ENCODE assay signal across 27 cellular contexts in genomic region chr16:66528294-66528693, GRCh38. TPM values are rescaled to one million over a fixed set of nuclear protein-coding genes. Genes with fewer than 3 reads are reported as not detected.
"Had no signal": no experiment of that assay in that cellular context is flagged by ENCODE, and none has a peak within 500 bp of the region (broad histone marks: within the 10 kb centered on the region; RNA-seq: fewer than 3 reads in every experiment).

No MANE protein-coding gene starts in this region.

- H3K4me3 Mint-ChIP-seq: activated CD4-positive, alpha-beta T cell treated with anti-CD3 and anti-CD28 coated beads, Interleukin-2, amount 10 ng/mL, durations not matched to agents 24 days and 14 days; activated CD8-positive, alpha-beta T cell treated with anti-CD3 and anti-CD28 coated beads for 36 hours; activated T-cell treated with anti-CD3 and anti-CD28 coated beads, Interleukin-2, amount 50 U/mL, for 4 hours; nephron had no signal

- H3K27ac ChIP-seq: adrenal gland, tibial nerve, vagina had no signal

- H3K4me1 Mint-ChIP-seq: nephron had no signal

- H3K27ac Mint-ChIP-seq: activated CD8-positive, alpha-beta T cell treated with anti-CD3 and anti-CD28 coated beads for 36 hours; nephron; progenitor cell of endocrine pancreas had no signal

- H3K9me3 ChIP-seq: adrenal gland, gastrocnemius medialis, tibial nerve, vagina had no signal

- H3K27me3 Mint-ChIP-seq: activated CD4-positive, alpha-beta T cell treated with anti-CD3 and anti-CD28 coated beads, Interleukin-2, amount 10 ng/mL, durations not matched to agents 24 days and 14 days; activated CD8-positive, alpha-beta T cell treated with anti-CD3 and anti-CD28 coated beads for 36 hours; progenitor cell of endocrine pancreas had no signal

- H3K27me3 ChIP-seq: adrenal gland, gastrocnemius medialis, tibial nerve, vagina had no signal

- H3K4me3 ChIP-seq: adrenal gland, gastrocnemius medialis, tibial nerve, vagina had no signal

- DNase-seq: activated CD4-positive, alpha-beta T cell treated with anti-CD3 and anti-CD28 coated beads, Interleukin-2, amount 10 ng/mL, durations not matched to agents 24 days and 14 days; activated CD4-positive, CD25-positive, alpha-beta regulatory T cell; activated CD8-positive, alpha-beta T cell treated with anti-CD3 and anti-CD28 coated beads for 36 hours; activated T-cell treated with anti-CD3 and anti-CD28 coated beads, Interleukin-2, amount 50 U/mL, for 4 hours; adrenal gland; cerebellar nuclear complex; cortex of kidney; effector CD4-positive, alpha-beta T cell; gastrocnemius medialis; head of caudate nucleus; kidney; midbrain; stimulated activated CD4-positive, alpha-beta T cell treated with anti-CD3 and anti-CD28 coated beads, Interleukin-12 subunit alpha, Interleukin-12 subunit beta, amount 100 ng/mL, for 4 hours; stimulated activated CD4-positive, alpha-beta T cell treated with anti-CD3 and anti-CD28 coated beads, Interleukin-1b, Interleukin-23, amount 100 ng/mL, for 48 hours; stimulated activated CD8-positive, alpha-beta memory T cell treated with anti-CD3 and anti-CD28 coated beads, Interleukin-4, amount 100 ng/mL, for 48 hours; stimulated activated naive CD4-positive, alpha-beta T cell treated with Interleukin-2 at 50 U/mL for 16 hours; T-helper 9 cell had no signal

- H3K9me3 Mint-ChIP-seq: activated CD4-positive, alpha-beta T cell treated with anti-CD3 and anti-CD28 coated beads, Interleukin-2, amount 10 ng/mL, durations not matched to agents 24 days and 14 days; activated CD8-positive, alpha-beta T cell treated with anti-CD3 and anti-CD28 coated beads for 36 hours; activated naive CD4-positive, alpha-beta T cell treated with anti-CD3 and anti-CD28 coated beads, Interleukin-2, amount 50 U/mL, for 72 hours; activated T-cell treated with anti-CD3 and anti-CD28 coated beads, Interleukin-2, amount 50 U/mL, for 4 hours; nephron had no signal

RNA-seq across cellular contexts. Expression of gene CMTM1, which starts 37.9 kb away (rescaled TPM):
- total RNA-seq: vagina had no signal

RNA-seq across cellular contexts. Expression of gene CMTM2, which starts 51.0 kb away (rescaled TPM):
- total RNA-seq: activated T-cell treated with anti-CD3 and anti-CD28 coated beads, Interleukin-2, amount 50 U/mL, for 4 hours; adrenal gland; bronchial epithelial cell; esophagus mucosa; gastrocnemius medialis; left lobe of liver; lung microvascular endothelial cell; progenitor cell of endocrine pancreas; subcutaneous adipose tissue; tibial nerve; vagina had no signal
